Comparison of ENCODE assay signal across 11 cellular contexts in genomic region chr12:49777341-49777740, GRCh38.
"Had no signal": no experiment of that assay in that cellular context is flagged by ENCODE, and none has a peak within 500 bp of the region (broad histone marks: within the 10 kb centered on the region; RNA-seq: fewer than 3 reads in every experiment).

No MANE protein-coding gene starts in this region.

- DNase-seq: activated CD4-positive, alpha-beta T cell treated with anti-CD3 and anti-CD28 coated beads for 4 hours; activated CD4-positive, alpha-beta T cell treated with anti-CD3 and anti-CD28 coated beads, Interleukin-2, amount 50 U/mL, for 48 hours; activated CD8-positive, alpha-beta memory T cell treated with anti-CD3 and anti-CD28 coated beads, Interleukin-2, amount 10 ng/mL, durations not matched to agents 7 days and 5 days; activated gamma-delta T cell treated with Interleukin-2 at 50 U/mL for 16 hours; activated naive CD4-positive, alpha-beta T cell treated with anti-CD3 and anti-CD28 coated beads, Interleukin-2, amount 10 ng/mL, durations not matched to agents 7 days and 5 days; activated naive CD8-positive, alpha-beta T cell treated with anti-CD3 and anti-CD28 coated beads for 36 hours; activated T-cell treated with anti-CD3 and anti-CD28 coated beads, Interleukin-2, amount 50 U/mL, for 24 hours; Karpas-422; NCI-H1048; SHP77 treated with DMSO at 0.1 percent for 48 hours had no signal

- H3K4me3 ChIP-seq: K562 had no signal
